In the genomic region with DNA sequence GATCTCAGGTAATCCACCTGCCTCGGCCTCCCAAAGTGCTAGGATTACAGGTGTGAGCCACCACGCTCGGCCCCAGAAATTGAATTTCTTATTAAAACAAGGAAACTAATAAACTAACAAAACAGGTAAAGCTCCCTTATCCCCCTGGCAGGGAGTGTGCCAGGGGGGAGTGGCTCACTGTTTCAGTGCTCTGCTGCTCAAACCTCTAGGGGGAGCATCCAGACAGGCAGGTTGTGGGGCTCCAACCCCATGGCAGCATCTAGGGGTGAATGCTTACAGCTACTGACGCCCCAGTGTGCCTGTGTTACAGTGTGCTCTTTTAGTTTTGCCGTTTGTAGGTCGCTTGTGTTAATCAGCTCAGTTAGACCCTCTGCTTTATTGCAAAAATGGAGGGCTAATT, we compare ENCODE assay signal across 1 cellular context.
TF ChIP-seq lines count a peak whose summit lies in the region.

No MANE protein-coding gene starts in this region.

TF ChIP-seq in GM23338, 12 proteins besides CTCF, POLR2A, EP300 and RAD21 (continued from another document):
- TF ChIP-seq, protein P1, sequence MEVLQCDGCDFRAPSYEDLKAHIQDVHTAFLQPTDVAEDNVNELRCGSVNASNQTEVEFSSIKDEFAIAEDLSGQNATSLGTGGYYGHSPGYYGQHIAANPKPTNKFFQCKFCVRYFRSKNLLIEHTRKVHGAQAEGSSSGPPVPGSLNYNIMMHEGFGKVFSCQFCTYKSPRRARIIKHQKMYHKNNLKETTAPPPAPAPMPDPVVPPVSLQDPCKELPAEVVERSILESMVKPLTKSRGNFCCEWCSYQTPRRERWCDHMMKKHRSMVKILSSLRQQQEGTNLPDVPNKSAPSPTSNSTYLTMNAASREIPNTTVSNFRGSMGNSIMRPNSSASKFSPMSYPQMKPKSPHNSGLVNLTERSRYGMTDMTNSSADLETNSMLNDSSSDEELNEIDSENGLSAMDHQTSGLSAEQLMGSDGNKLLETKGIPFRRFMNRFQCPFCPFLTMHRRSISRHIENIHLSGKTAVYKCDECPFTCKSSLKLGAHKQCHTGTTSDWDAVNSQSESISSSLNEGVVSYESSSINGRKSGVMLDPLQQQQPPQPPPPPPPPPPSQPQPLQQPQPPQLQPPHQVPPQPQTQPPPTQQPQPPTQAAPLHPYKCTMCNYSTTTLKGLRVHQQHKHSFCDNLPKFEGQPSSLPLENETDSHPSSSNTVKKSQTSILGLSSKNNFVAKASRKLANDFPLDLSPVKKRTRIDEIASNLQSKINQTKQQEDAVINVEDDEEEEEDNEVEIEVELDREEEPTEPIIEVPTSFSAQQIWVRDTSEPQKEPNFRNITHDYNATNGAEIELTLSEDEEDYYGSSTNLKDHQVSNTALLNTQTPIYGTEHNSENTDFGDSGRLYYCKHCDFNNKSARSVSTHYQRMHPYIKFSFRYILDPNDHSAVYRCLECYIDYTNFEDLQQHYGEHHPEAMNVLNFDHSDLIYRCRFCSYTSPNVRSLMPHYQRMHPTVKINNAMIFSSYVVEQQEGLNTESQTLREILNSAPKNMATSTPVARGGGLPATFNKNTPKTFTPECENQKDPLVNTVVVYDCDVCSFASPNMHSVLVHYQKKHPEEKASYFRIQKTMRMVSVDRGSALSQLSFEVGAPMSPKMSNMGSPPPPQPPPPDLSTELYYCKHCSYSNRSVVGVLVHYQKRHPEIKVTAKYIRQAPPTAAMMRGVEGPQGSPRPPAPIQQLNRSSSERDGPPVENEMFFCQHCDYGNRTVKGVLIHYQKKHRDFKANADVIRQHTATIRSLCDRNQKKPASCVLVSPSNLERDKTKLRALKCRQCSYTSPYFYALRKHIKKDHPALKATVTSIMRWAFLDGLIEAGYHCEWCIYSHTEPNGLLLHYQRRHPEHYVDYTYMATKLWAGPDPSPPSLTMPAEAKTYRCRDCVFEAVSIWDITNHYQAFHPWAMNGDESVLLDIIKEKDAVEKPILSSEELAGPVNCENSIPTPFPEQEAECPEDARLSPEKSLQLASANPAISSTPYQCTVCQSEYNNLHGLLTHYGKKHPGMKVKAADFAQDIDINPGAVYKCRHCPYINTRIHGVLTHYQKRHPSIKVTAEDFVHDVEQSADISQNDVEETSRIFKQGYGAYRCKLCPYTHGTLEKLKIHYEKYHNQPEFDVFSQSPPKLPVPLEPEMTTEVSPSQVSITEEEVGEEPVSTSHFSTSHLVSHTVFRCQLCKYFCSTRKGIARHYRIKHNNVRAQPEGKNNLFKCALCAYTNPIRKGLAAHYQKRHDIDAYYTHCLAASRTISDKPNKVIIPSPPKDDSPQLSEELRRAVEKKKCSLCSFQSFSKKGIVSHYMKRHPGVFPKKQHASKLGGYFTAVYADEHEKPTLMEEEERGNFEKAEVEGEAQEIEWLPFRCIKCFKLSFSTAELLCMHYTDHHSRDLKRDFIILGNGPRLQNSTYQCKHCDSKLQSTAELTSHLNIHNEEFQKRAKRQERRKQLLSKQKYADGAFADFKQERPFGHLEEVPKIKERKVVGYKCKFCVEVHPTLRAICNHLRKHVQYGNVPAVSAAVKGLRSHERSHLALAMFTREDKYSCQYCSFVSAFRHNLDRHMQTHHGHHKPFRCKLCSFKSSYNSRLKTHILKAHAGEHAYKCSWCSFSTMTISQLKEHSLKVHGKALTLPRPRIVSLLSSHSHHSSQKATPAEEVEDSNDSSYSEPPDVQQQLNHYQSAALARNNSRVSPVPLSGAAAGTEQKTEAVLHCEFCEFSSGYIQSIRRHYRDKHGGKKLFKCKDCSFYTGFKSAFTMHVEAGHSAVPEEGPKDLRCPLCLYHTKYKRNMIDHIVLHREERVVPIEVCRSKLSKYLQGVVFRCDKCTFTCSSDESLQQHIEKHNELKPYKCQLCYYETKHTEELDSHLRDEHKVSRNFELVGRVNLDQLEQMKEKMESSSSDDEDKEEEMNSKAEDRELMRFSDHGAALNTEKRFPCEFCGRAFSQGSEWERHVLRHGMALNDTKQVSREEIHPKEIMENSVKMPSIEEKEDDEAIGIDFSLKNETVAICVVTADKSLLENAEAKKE (CRISPR knock-in tag; IDR thresholded peaks at IDR 0.05): no peak
- TF ChIP-seq CREB1 (CRISPR knock-in tag; IDR thresholded peaks at IDR 0.05; ENCODE audit: low read depth): no peak
- TF ChIP-seq STAT1 (IDR thresholded peaks at IDR 0.05; ENCODE audit: unreplicated experiment): no peak
- no peak for TF ChIP-seq ZNF331 (CRISPR knock-in tag; IDR thresholded peaks at IDR 0.05; ENCODE audit: low read depth)
- TF ChIP-seq POLR2AphosphoS5 (IDR thresholded peaks at IDR 0.05; ENCODE audit: low read depth): no peak
- TF ChIP-seq EZH2 (IDR thresholded peaks at IDR 0.05; ENCODE audit: low read depth, unreplicated experiment): no peak
